Comparison of ENCODE assay signal across 5 cellular contexts in genomic region chr18:36595818-36596215, GRCh38.
"Had no signal": no experiment of that assay in that cellular context is flagged by ENCODE, and none has a peak within 500 bp of the region (broad histone marks: within the 10 kb centered on the region; RNA-seq: fewer than 3 reads in every experiment).

No MANE protein-coding gene starts in this region.

- H3K27me3 Mint-ChIP-seq: IgD-negative memory B cell had no signal

- H3K9me3 Mint-ChIP-seq: IgD-negative memory B cell had no signal

- DNase-seq: IMR-90 had no signal

- H3K27ac ChIP-seq: HL-60 had no signal

- H3K4me3 Mint-ChIP-seq: IgD-negative memory B cell had no signal

- H3K36me3 Mint-ChIP-seq: IgD-negative memory B cell had no signal

- H3K27ac Mint-ChIP-seq: IgD-negative memory B cell had no signal

- H3K4me1 Mint-ChIP-seq: IgD-negative memory B cell had no signal

- H3K4me3 ChIP-seq: K562 had no signal

- ATAC-seq: HepG2 had no signal
